8 cellular contexts compared by ENCODE assay signal in genomic region chr1:23341829-23342697, GRCh38. TPM values are rescaled to one million over a fixed set of nuclear protein-coding genes. Genes with fewer than 3 reads are reported as not detected.
DNase-seq lines count a peak whose midpoint lies in the region; ATAC-seq and TF ChIP-seq lines count a peak whose summit lies in the region.

No MANE protein-coding gene starts in this region.

- peak overlapping the region in 3 of 4 donors; percentile 97 to 99 (median 99) for H3K27ac ChIP-seq in tibial nerve

- no peak for TF ChIP-seq CTCF in tibial nerve (IDR thresholded peaks at IDR 0.05)

- DNase-seq in activated naive CD4-positive, alpha-beta T cell treated with anti-CD3 and anti-CD28 coated beads for 36 hours = no peak
- no peak for DNase-seq in activated naive CD4-positive, alpha-beta T cell treated with Interleukin-2 at 50 U/mL for 16 hours
- DNase-seq in activated CD8-positive, alpha-beta T cell treated with anti-CD3 and anti-CD28 coated beads, Interleukin-2, amount 10 ng/mL, durations not matched to agents 7 days and 5 days = no peak
- DNase-seq in immature natural killer cell = no peak
- no peak for DNase-seq in tibial nerve (ENCODE audit: low spot score in 2 of 2)
- DNase-seq in DMS79 (lab: John Stamatoyannopoulos, UW) = no peak
- DNase-seq in globus pallidus (ENCODE audit: low spot score) = no peak
- no peak for DNase-seq in G401 (ENCODE audit: low spot score)

- no peaks in the 10 kb centered on the region for H3K9me3 Mint-ChIP-seq in activated naive CD4-positive, alpha-beta T cell treated with anti-CD3 and anti-CD28 coated beads for 36 hours
- H3K9me3 Mint-ChIP-seq in activated CD8-positive, alpha-beta T cell treated with anti-CD3 and anti-CD28 coated beads, Interleukin-2, amount 10 ng/mL, durations not matched to agents 7 days and 5 days (ENCODE audit: insufficient read depth) = no peaks in the 10 kb centered on the region
- no peaks in the 10 kb centered on the region for H3K9me3 Mint-ChIP-seq in immature natural killer cell

- no peaks in the 10 kb centered on the region for H3K9me3 ChIP-seq in tibial nerve

- POLR2A ChIA-PET in activated CD8-positive, alpha-beta T cell treated with anti-CD3 and anti-CD28 coated beads, Interleukin-2, amount 10 ng/mL, durations not matched to agents 7 days and 5 days (lab: Charles Lee) = interaction anchor here (0.7 to 0.8 kb wide), 2 partner anchors 43 to 88 kb away, joined by 3 read pairs; no protein-coding TSS in a partner anchor

- no peak for TF ChIP-seq POLR2A in tibial nerve (IDR thresholded peaks at IDR 0.05)

- peak overlapping the region; percentile 51 for H3K27ac Mint-ChIP-seq in activated naive CD4-positive, alpha-beta T cell treated with anti-CD3 and anti-CD28 coated beads for 36 hours
- H3K27ac Mint-ChIP-seq in activated CD8-positive, alpha-beta T cell treated with anti-CD3 and anti-CD28 coated beads, Interleukin-2, amount 10 ng/mL, durations not matched to agents 7 days and 5 days = peak overlapping the region; percentile 60
- H3K27ac Mint-ChIP-seq in immature natural killer cell = peak overlapping the region; percentile 33 to 88 (median 76)

- peaks cover 0 to 10% (median 3%) of the 10 kb centered on the region in 3 donors for H3K36me3 ChIP-seq in tibial nerve

- H3K27me3 ChIP-seq in tibial nerve = no peaks in the 10 kb centered on the region

- peaks cover 36% of the 10 kb centered on the region for H3K36me3 Mint-ChIP-seq in activated naive CD4-positive, alpha-beta T cell treated with anti-CD3 and anti-CD28 coated beads for 36 hours (ENCODE audit: low read depth)
- H3K36me3 Mint-ChIP-seq in activated CD8-positive, alpha-beta T cell treated with anti-CD3 and anti-CD28 coated beads, Interleukin-2, amount 10 ng/mL, durations not matched to agents 7 days and 5 days (ENCODE audit: low read depth) = peaks cover 49% of the 10 kb centered on the region
- peaks cover 4 to 5% (median 4%) of the 10 kb centered on the region in 3 donors for H3K36me3 Mint-ChIP-seq in immature natural killer cell

- H3K27me3 Mint-ChIP-seq in activated naive CD4-positive, alpha-beta T cell treated with anti-CD3 and anti-CD28 coated beads for 36 hours (ENCODE audit: low read depth) = no peaks in the 10 kb centered on the region
- no peaks in the 10 kb centered on the region for H3K27me3 Mint-ChIP-seq in activated CD8-positive, alpha-beta T cell treated with anti-CD3 and anti-CD28 coated beads, Interleukin-2, amount 10 ng/mL, durations not matched to agents 7 days and 5 days (ENCODE audit: low read depth)
- peaks cover 2 to 3% (median 3%) of the 10 kb centered on the region in 3 donors for H3K27me3 Mint-ChIP-seq in immature natural killer cell (ENCODE audit: low read depth in 3 of 3)

- CTCF ChIA-PET in activated naive CD4-positive, alpha-beta T cell treated with anti-CD3 and anti-CD28 coated beads for 36 hours (lab: Charles Lee) = interaction anchor here (0.6 to 3.0 kb wide), 2 partner anchors 62 to 159 kb away, joined by 3 to 10 read pairs; no protein-coding TSS in a partner anchor
- CTCF ChIA-PET in activated CD8-positive, alpha-beta T cell treated with anti-CD3 and anti-CD28 coated beads, Interleukin-2, amount 10 ng/mL, durations not matched to agents 7 days and 5 days (lab: Charles Lee) = interaction anchor here (0.7 to 4.0 kb wide), 7 partner anchors 26 to 295 kb away, joined by 3 to 13 read pairs (median 6); no protein-coding TSS in a partner anchor

- peaks cover 46% of the 10 kb centered on the region for H3K4me1 Mint-ChIP-seq in activated naive CD4-positive, alpha-beta T cell treated with anti-CD3 and anti-CD28 coated beads for 36 hours (ENCODE audit: low read depth)
- H3K4me1 Mint-ChIP-seq in activated CD8-positive, alpha-beta T cell treated with anti-CD3 and anti-CD28 coated beads, Interleukin-2, amount 10 ng/mL, durations not matched to agents 7 days and 5 days (ENCODE audit: low read depth) = peaks cover 53% of the 10 kb centered on the region
- H3K4me1 Mint-ChIP-seq in immature natural killer cell = peaks cover 65 to 73% of the 10 kb centered on the region in 2 donors

- peak overlapping the region; percentile 83 for H3K4me3 Mint-ChIP-seq in activated naive CD4-positive, alpha-beta T cell treated with anti-CD3 and anti-CD28 coated beads for 36 hours
- H3K4me3 Mint-ChIP-seq in activated CD8-positive, alpha-beta T cell treated with anti-CD3 and anti-CD28 coated beads, Interleukin-2, amount 10 ng/mL, durations not matched to agents 7 days and 5 days = peak overlapping the region; percentile 86
- peak overlapping the region; percentile 88 to 96 (median 92) for H3K4me3 Mint-ChIP-seq in immature natural killer cell

- WGBS in tibial nerve, 2 donors = 2 to 5% methylated on average over 10 of the region's 10 CpGs

- intact Hi-C loops in activated naive CD4-positive, alpha-beta T cell treated with anti-CD3 and anti-CD28 coated beads for 36 hours (cut with micrococcal nuclease) = loop anchor here (2.0 to 5.0 kb wide), 2 partner anchors 81 to 240 kb away; no protein-coding TSS in a partner anchor

- TF ChIP-seq EP300 in tibial nerve (IDR thresholded peaks at IDR 0.05) = no peak

- in situ Hi-C loops in G401 (cut with HindIII; ENCODE audit: low sequenced_read_pairs) = no loop called here

- H3K4me1 ChIP-seq in tibial nerve = peaks cover 0 to 67% (median 45%) of the 10 kb centered on the region in 4 donors

- ATAC-seq in activated CD8-positive, alpha-beta T cell treated with anti-CD3 and anti-CD28 coated beads, Interleukin-2, amount 10 ng/mL, durations not matched to agents 7 days and 5 days = no peak

- peak overlapping the region; percentile 66 to 85 (median 79) for H3K4me3 ChIP-seq in tibial nerve

RNA-seq across cellular contexts. Expression of gene HNRNPR, which starts 2.0 kb away (rescaled TPM):
- total RNA-seq in activated naive CD4-positive, alpha-beta T cell treated with anti-CD3 and anti-CD28 coated beads for 36 hours = 100 to 1,000 TPM; 203 to 208 TPM
- total RNA-seq in activated CD8-positive, alpha-beta T cell treated with anti-CD3 and anti-CD28 coated beads, Interleukin-2, amount 10 ng/mL, durations not matched to agents 7 days and 5 days = 100 to 1,000 TPM; 217 to 231 TPM
- polyA plus RNA-seq in immature natural killer cell = 100 to 1,000 TPM; 133 to 212 (median 158) TPM
- total RNA-seq in tibial nerve = 10 to 100 TPM; 63.6 to 79.8 (median 74.1) TPM
- total RNA-seq in G401 (2014; rRNA removed; shearing (Covaris generic)) = 133 and 193 TPM in 2 replicates

RNA-seq across cellular contexts. Expression of gene ZNF436, which starts 27.6 kb away (rescaled TPM):
- 1 to 10 TPM; 3.3 to 3.5 TPM for total RNA-seq in activated naive CD4-positive, alpha-beta T cell treated with anti-CD3 and anti-CD28 coated beads for 36 hours
- total RNA-seq in activated CD8-positive, alpha-beta T cell treated with anti-CD3 and anti-CD28 coated beads, Interleukin-2, amount 10 ng/mL, durations not matched to agents 7 days and 5 days = 1 to 10 TPM; 5.0 to 5.4 TPM
- 1 to 10 TPM in 1 of 3 donors, under 1 TPM in 1, not detected in 1; 0.60 to 5.4 TPM for polyA plus RNA-seq in immature natural killer cell
- 10 to 100 TPM; 22.8 to 35.0 (median 30.2) TPM for total RNA-seq in tibial nerve
- 13.7 and 17.6 TPM in 2 replicates for total RNA-seq in G401 (2014; rRNA removed; shearing (Covaris generic))
